ENCODE assay signal across 19 cellular contexts in the genomic region with DNA sequence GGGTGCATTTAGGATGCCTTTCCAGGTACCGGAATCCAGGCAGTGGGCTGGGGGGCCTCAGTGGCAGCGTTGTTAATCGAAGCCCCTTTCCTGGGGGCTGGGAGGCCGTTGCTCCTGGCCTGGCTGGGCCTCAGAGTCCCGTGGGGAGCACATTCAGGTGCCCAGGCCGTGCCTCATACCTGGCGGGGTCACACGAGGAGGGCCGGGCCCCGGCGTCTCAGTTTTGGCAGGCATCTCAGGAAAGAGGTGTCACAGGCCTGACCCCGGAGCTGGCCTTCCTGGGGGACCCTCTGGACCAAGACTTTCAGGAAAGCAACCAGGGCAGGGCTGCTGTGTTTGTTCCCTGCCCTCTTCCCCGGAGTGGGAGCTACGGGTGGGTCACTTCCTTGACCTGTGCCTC. TPM values are rescaled to one million over a fixed set of nuclear protein-coding genes. Genes with fewer than 3 reads are reported as not detected.
DNase-seq lines count a peak whose midpoint lies in the region; ATAC-seq and TF ChIP-seq lines count a peak whose summit lies in the region.
"Had no signal": no experiment of that assay in that cellular context is flagged by ENCODE, and none has a peak within 500 bp of the region (broad histone marks: within the 10 kb centered on the region; RNA-seq: fewer than 3 reads in every experiment).

No MANE protein-coding gene starts in this region.

- TF ChIP-seq CTCF in heart left ventricle (IDR thresholded peaks at IDR 0.05) (no peak), gastroesophageal sphincter (IDR thresholded peaks at IDR 0.05) (no peak), prostate gland (IDR thresholded peaks at IDR 0.05) (no peak), upper lobe of left lung (IDR thresholded peaks at IDR 0.05) (no peak)

- no peak for DNase-seq in heart left ventricle
- DNase-seq in left ventricle myocardium superior, result no peak
- DNase-seq in prostate gland (ENCODE audit: low spot score), result no peak
- peak in 1 of 2 donors; percentile 76 for DNase-seq in upper lobe of left lung
- no peak for DNase-seq in NCI-H524 treated with DMSO at 0.1 percent for 48 hours (lab: John Stamatoyannopoulos, UW)
- DNase-seq: 8988T, brain microvascular endothelial cell, DMS153, NCI-H187 treated with DMSO at 0.1 percent for 48 hours, NCI-H510A treated with DMSO at 0.1 percent for 48 hours, thyroid gland had no signal

- H3K9me3 ChIP-seq in heart left ventricle (no peaks in the 10 kb centered on the region), gastroesophageal sphincter (no peaks in the 10 kb centered on the region), prostate gland (no peaks in the 10 kb centered on the region), upper lobe of left lung (no peaks in the 10 kb centered on the region)
- H3K9me3 ChIP-seq: BLaER1, thyroid gland had no signal

- H3K4me3 ChIP-seq in heart left ventricle, result peak overlapping the region in 2 of 12 donors; percentile 26 to 87
- H3K4me3 ChIP-seq in gastroesophageal sphincter, result peak overlapping the region in 1 of 2 donors; percentile 89
- H3K4me3 ChIP-seq in prostate gland, result peak overlapping the region in 1 of 2 donors; percentile 81
- H3K4me3 ChIP-seq in upper lobe of left lung, result peak overlapping the region in 1 of 4 donors; percentile 76
- H3K4me3 ChIP-seq: BLaER1, thyroid gland had no signal

- ATAC-seq in heart left ventricle, result peak in 1 of 4 donors; percentile 0
- ATAC-seq in left ventricle myocardium superior, result no peak
- no peak for ATAC-seq in gastroesophageal sphincter
- ATAC-seq in upper lobe of left lung (ENCODE audit: low FRiP score in 2 of 2), result no peak
- no peak for ATAC-seq in HG03565 (IDR thresholded peaks at IDR 0.05; ENCODE audit: unreplicated experiment)
- ATAC-seq in HG02759 (IDR thresholded peaks at IDR 0.05; ENCODE audit: unreplicated experiment), result no peak
- ATAC-seq: left lobe of liver, SK-N-SH treated with all-trans-retinoic acid at 6 μM for 48 hours had no signal

- WGBS in heart left ventricle, 4 donors, result 54 to 66% (median 57%) methylated on average over 14 of the region's 14 CpGs
- WGBS in gastroesophageal sphincter (ENCODE audit: low coverage in 1 of 2), 2 donors, result no CpG with 5 or more reads among the region's 14 CpGs
- 33% methylated on average over 14 of the region's 14 CpGs for WGBS in prostate gland
- WGBS in upper lobe of left lung, 2 donors, result 66% methylated on average over 11 of the region's 14 CpGs; no CpG with 5 or more reads in 1 of the 2 donors

- H3K4me1 ChIP-seq in heart left ventricle (peaks cover 12 to 87% (median 58%) of the 10 kb centered on the region in 12 donors), gastroesophageal sphincter (peaks cover 0 to 83% (median 61%) of the 10 kb centered on the region in 3 donors), prostate gland (replicated peaks) (peaks cover 19% of the 10 kb centered on the region), upper lobe of left lung (peaks cover 16 to 40% (median 25%) of the 10 kb centered on the region in 4 donors)

- no peak for TF ChIP-seq POLR2A in heart left ventricle (IDR thresholded peaks at IDR 0.05)
- no peak for TF ChIP-seq POLR2A in gastroesophageal sphincter (IDR thresholded peaks at IDR 0.05)
- no peak for TF ChIP-seq POLR2A in prostate gland (IDR thresholded peaks at IDR 0.05)
- no peak for TF ChIP-seq POLR2A in upper lobe of left lung (IDR thresholded peaks at IDR 0.05)

- H3K36me3 ChIP-seq in heart left ventricle (no peaks in the 10 kb centered on the region), gastroesophageal sphincter (peaks cover 0 to 10% of the 10 kb centered on the region in 2 donors), prostate gland (no peaks in the 10 kb centered on the region), upper lobe of left lung (no peaks in the 10 kb centered on the region)
- H3K36me3 ChIP-seq: BLaER1, brain microvascular endothelial cell, thyroid gland had no signal

- no peak for TF ChIP-seq EP300 in gastroesophageal sphincter (IDR thresholded peaks at IDR 0.05)
- no peak for TF ChIP-seq EP300 in upper lobe of left lung (IDR thresholded peaks at IDR 0.05)

- intact Hi-C loops in heart left ventricle (cut with DNase I), result loop anchor here in 7 of 10 donors (5.0 to 10.0 kb wide), 9 partner anchors 51 to 256 kb away; partner anchors contain the start of gene CAPZB (in 4 of the 7)
- intact Hi-C loops in left ventricle myocardium superior (cut with micrococcal nuclease), result no loop called here
- intact Hi-C loops in prostate gland (cut with DNase I), result loop anchor here (5.0 kb wide), 1 partner anchor 211 kb away; no protein-coding TSS in a partner anchor

- H3K27ac ChIP-seq in heart left ventricle (peak overlapping the region; percentile 32 to 95 (median 68)), gastroesophageal sphincter (peak overlapping the region; percentile 66 to 99 (median 96)), prostate gland (peak overlapping the region; percentile 99), upper lobe of left lung (peak overlapping the region; percentile 24 to 89 (median 66))
- H3K27ac ChIP-seq: BLaER1, brain microvascular endothelial cell had no signal

- H3K27me3 ChIP-seq in heart left ventricle, result peaks cover 0 to 22% (median 0%) of the 10 kb centered on the region in 9 donors
- no peaks in the 10 kb centered on the region for H3K27me3 ChIP-seq in gastroesophageal sphincter
- H3K27me3 ChIP-seq in prostate gland (replicated peaks; ENCODE audit: insufficient read depth), result no peaks in the 10 kb centered on the region
- peaks cover 0 to 11% (median 4%) of the 10 kb centered on the region in 4 donors for H3K27me3 ChIP-seq in upper lobe of left lung
- H3K27me3 ChIP-seq: brain microvascular endothelial cell, thyroid gland had no signal

RNA-seq across cellular contexts. Expression of gene NBL1, which starts 4.1 kb away (rescaled TPM):
- 10 to 100 TPM; 19.3 to 61.4 (median 33.1) TPM for total RNA-seq in heart left ventricle
- 10 to 100 TPM; 31.2 to 40.0 TPM for polyA plus RNA-seq in heart left ventricle
- total RNA-seq in left ventricle myocardium superior, result 49.1 TPM
- total RNA-seq in gastroesophageal sphincter, result 100 to 1,000 TPM; 203 to 343 (median 301) TPM
- 100 to 1,000 TPM; 268 to 514 TPM for total RNA-seq in prostate gland
- total RNA-seq in upper lobe of left lung, result 100 to 1,000 TPM in 3 of 6 donors, 10 to 100 TPM in 3; 40.9 to 190 (median 105) TPM

RNA-seq across cellular contexts. Expression of gene HTR6, which starts 16.4 kb away (rescaled TPM):
- total RNA-seq in heart left ventricle (not detected), left ventricle myocardium superior (not detected), gastroesophageal sphincter (not detected), prostate gland (not detected), upper lobe of left lung (not detected)
- not detected for polyA plus RNA-seq in heart left ventricle
- total RNA-seq: left lobe of liver; M059J; naive thymus-derived CD8-positive, alpha-beta T cell; thyroid gland had no signal
